ENCODE assay signal across 13 cellular contexts in genomic region chr2:42317486-42317885, GRCh38.
"Had no signal": no experiment of that assay in that cellular context is flagged by ENCODE, and none has a peak within 500 bp of the region (broad histone marks: within the 10 kb centered on the region; RNA-seq: fewer than 3 reads in every experiment).

No MANE protein-coding gene starts in this region.

- H3K27me3 ChIP-seq: breast epithelium, esophagus muscularis mucosa, neural progenitor cell, pancreas had no signal

- H3K4me3 Mint-ChIP-seq: activated naive CD8-positive, alpha-beta T cell treated with anti-CD3 and anti-CD28 coated beads, Interleukin-2, amount 10 ng/mL, durations not matched to agents 7 days and 5 days; neural progenitor cell had no signal

- H3K4me1 ChIP-seq: breast epithelium, esophagus muscularis mucosa, neural progenitor cell had no signal

- H3K36me3 ChIP-seq: breast epithelium had no signal

- H3K4me1 Mint-ChIP-seq: neural progenitor cell had no signal

- H3K27ac ChIP-seq: breast epithelium, esophagus muscularis mucosa, neural progenitor cell, pancreas, WERI-Rb-1 had no signal

- H3K9me3 Mint-ChIP-seq: activated naive CD8-positive, alpha-beta T cell treated with anti-CD3 and anti-CD28 coated beads, Interleukin-2, amount 10 ng/mL, durations not matched to agents 7 days and 5 days; neural progenitor cell had no signal

- H3K27me3 Mint-ChIP-seq: activated naive CD8-positive, alpha-beta T cell treated with anti-CD3 and anti-CD28 coated beads, Interleukin-2, amount 10 ng/mL, durations not matched to agents 7 days and 5 days had no signal

- H3K9me3 ChIP-seq: breast epithelium, esophagus muscularis mucosa, pancreas had no signal

- DNase-seq: activated CD4-positive, alpha-beta T cell treated with anti-CD3 and anti-CD28 coated beads for 4 hours; activated naive CD8-positive, alpha-beta T cell treated with anti-CD3 and anti-CD28 coated beads, Interleukin-2, amount 10 ng/mL, durations not matched to agents 7 days and 5 days; aorta; hypothalamus; kidney glomerular epithelial cell; pancreas; T1000; trophoblast cell; WERI-Rb-1 had no signal

- ATAC-seq: pancreas had no signal

- H3K4me3 ChIP-seq: breast epithelium, esophagus muscularis mucosa, neural progenitor cell, pancreas, skin epidermis had no signal

- H3K27ac Mint-ChIP-seq: activated naive CD8-positive, alpha-beta T cell treated with anti-CD3 and anti-CD28 coated beads, Interleukin-2, amount 10 ng/mL, durations not matched to agents 7 days and 5 days; neural progenitor cell had no signal
